12 cellular contexts compared by ENCODE assay signal in the genomic region with DNA sequence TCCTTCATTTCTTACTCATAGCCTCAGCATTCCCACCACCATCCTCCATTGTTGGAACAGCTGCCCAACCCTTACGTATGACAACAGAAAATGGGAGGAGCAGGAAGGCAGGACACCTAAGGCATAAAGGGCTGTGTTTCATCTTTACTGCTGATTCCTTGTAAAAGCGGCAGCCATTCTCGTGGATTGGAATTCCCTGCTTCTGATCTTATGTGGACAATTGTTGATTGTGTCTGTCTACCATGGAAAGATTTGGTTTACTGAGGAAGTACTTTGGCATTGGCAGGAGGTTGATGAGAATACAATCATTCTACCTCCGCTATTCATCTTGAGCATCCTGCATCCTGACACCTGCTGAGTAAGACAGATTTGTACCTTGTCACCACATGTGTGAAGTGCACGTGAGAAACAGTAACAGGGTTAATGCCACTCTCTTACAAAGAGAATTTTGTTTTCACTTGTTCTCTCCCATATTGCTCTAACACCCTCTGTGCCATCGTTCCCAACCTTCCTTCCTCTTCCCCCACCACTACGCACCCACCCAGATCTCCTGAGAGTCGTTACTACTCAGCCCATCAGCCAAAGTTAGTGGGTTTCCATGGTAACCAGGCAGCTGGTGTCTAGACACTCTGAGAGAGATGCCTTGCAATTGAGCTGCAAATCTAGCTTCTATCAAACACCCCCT.
DNase-seq lines count a peak whose midpoint lies in the region; ATAC-seq and TF ChIP-seq lines count a peak whose summit lies in the region.
"Had no signal": no experiment of that assay in that cellular context is flagged by ENCODE, and none has a peak within 500 bp of the region (broad histone marks: within the 10 kb centered on the region; RNA-seq: fewer than 3 reads in every experiment).

No MANE protein-coding gene starts in this region.

- H3K4me3 Mint-ChIP-seq in osteocyte (ENCODE audit: unreplicated experiment) = no peak overlapping the region
- H3K4me3 Mint-ChIP-seq in activated naive CD4-positive, alpha-beta T cell treated with anti-CD3 and anti-CD28 coated beads for 36 hours = no peak overlapping the region
- H3K4me3 Mint-ChIP-seq: activated naive CD8-positive, alpha-beta T cell treated with anti-CD3 and anti-CD28 coated beads, Interleukin-2, amount 10 ng/mL, durations not matched to agents 7 days and 5 days; immature natural killer cell had no signal

- H3K27me3 Mint-ChIP-seq in osteocyte (ENCODE audit: unreplicated experiment) = no peaks in the 10 kb centered on the region
- no peaks in the 10 kb centered on the region for H3K27me3 Mint-ChIP-seq in activated naive CD4-positive, alpha-beta T cell treated with anti-CD3 and anti-CD28 coated beads for 36 hours (ENCODE audit: low read depth)

- peak; percentile 33 for DNase-seq in NCI-H446 treated with DMSO at 0.1 percent for 48 hours (lab: John Stamatoyannopoulos, UW)
- DNase-seq in ecto neural progenitor cell (ENCODE audit: low spot score) = peak; percentile 52
- DNase-seq in osteocyte (ENCODE audit: extremely low spot score, unreplicated experiment) = no peak
- no peak for DNase-seq in NCI-H526 (lab: John Stamatoyannopoulos, UW)
- DNase-seq in activated naive CD4-positive, alpha-beta T cell treated with anti-CD3 and anti-CD28 coated beads for 36 hours = no peak
- DNase-seq: activated naive CD8-positive, alpha-beta T cell treated with anti-CD3 and anti-CD28 coated beads, Interleukin-2, amount 10 ng/mL, durations not matched to agents 7 days and 5 days; immature natural killer cell; NCI-H1930; stimulated activated CD4-positive, alpha-beta T cell treated with anti-CD3 and anti-CD28 coated beads, Interleukin-4, amount 100 ng/mL, for 24 hours had no signal

- intact Hi-C loops in activated naive CD4-positive, alpha-beta T cell treated with anti-CD3 and anti-CD28 coated beads for 36 hours (cut with micrococcal nuclease) = loop anchor here (10.0 kb wide), 1 partner anchor 184 kb away; no protein-coding TSS in a partner anchor

- H3K27ac Mint-ChIP-seq in osteocyte (ENCODE audit: unreplicated experiment) = peak overlapping the region; percentile 73
- H3K27ac Mint-ChIP-seq in activated naive CD4-positive, alpha-beta T cell treated with anti-CD3 and anti-CD28 coated beads for 36 hours = no peak overlapping the region
- H3K27ac Mint-ChIP-seq: activated naive CD8-positive, alpha-beta T cell treated with anti-CD3 and anti-CD28 coated beads, Interleukin-2, amount 10 ng/mL, durations not matched to agents 7 days and 5 days had no signal

- CTCF ChIA-PET in activated naive CD4-positive, alpha-beta T cell treated with anti-CD3 and anti-CD28 coated beads for 36 hours (lab: Charles Lee) = interaction anchor here (0.5 to 1.8 kb wide), 3 partner anchors 30 to 132 kb away, joined by 3 to 8 read pairs (median 3); no protein-coding TSS in a partner anchor

- H3K9me3 Mint-ChIP-seq in osteocyte (ENCODE audit: unreplicated experiment) = no peaks in the 10 kb centered on the region
- H3K9me3 Mint-ChIP-seq in activated naive CD4-positive, alpha-beta T cell treated with anti-CD3 and anti-CD28 coated beads for 36 hours = no peaks in the 10 kb centered on the region
- H3K9me3 Mint-ChIP-seq: activated naive CD8-positive, alpha-beta T cell treated with anti-CD3 and anti-CD28 coated beads, Interleukin-2, amount 10 ng/mL, durations not matched to agents 7 days and 5 days; immature natural killer cell had no signal

- H3K36me3 Mint-ChIP-seq in osteocyte (ENCODE audit: unreplicated experiment) = no peaks in the 10 kb centered on the region
- no peaks in the 10 kb centered on the region for H3K36me3 Mint-ChIP-seq in activated naive CD4-positive, alpha-beta T cell treated with anti-CD3 and anti-CD28 coated beads for 36 hours (ENCODE audit: low read depth)
- H3K36me3 Mint-ChIP-seq: activated naive CD8-positive, alpha-beta T cell treated with anti-CD3 and anti-CD28 coated beads, Interleukin-2, amount 10 ng/mL, durations not matched to agents 7 days and 5 days; immature natural killer cell had no signal

- TF ChIP-seq CTCF in osteocyte (IDR thresholded peaks at IDR 0.05) = no peak

- H3K4me1 Mint-ChIP-seq in osteocyte (ENCODE audit: unreplicated experiment) = peaks cover 17% of the 10 kb centered on the region
- peaks cover 4% of the 10 kb centered on the region for H3K4me1 Mint-ChIP-seq in activated naive CD4-positive, alpha-beta T cell treated with anti-CD3 and anti-CD28 coated beads for 36 hours (ENCODE audit: low read depth)
- H3K4me1 Mint-ChIP-seq: activated naive CD8-positive, alpha-beta T cell treated with anti-CD3 and anti-CD28 coated beads, Interleukin-2, amount 10 ng/mL, durations not matched to agents 7 days and 5 days; immature natural killer cell had no signal

- peak; percentile 45 for ATAC-seq in HG02798 (IDR thresholded peaks at IDR 0.05; ENCODE audit: poor library complexity, unreplicated experiment)
- ATAC-seq in HG03342 (IDR thresholded peaks at IDR 0.05; ENCODE audit: unreplicated experiment) = no peak
- no peak for ATAC-seq in HG03521 (IDR thresholded peaks at IDR 0.05; ENCODE audit: unreplicated experiment)

Comparison
In these comparisons a context has a peak if more than half of its experiments do, and no peak if none do; other contexts are left out.
1. DNase-seq: peak in NCI-H446 treated with DMSO at 0.1 percent for 48 hours (single experiment) and ecto neural progenitor cell (single experiment); none in osteocyte (single experiment), NCI-H526 (0 of 2) and activated naive CD4-positive, alpha-beta T cell treated with anti-CD3 and anti-CD28 coated beads for 36 hours (single experiment).